Comparison of ENCODE assay signal across 1 cellular context in the genomic region with DNA sequence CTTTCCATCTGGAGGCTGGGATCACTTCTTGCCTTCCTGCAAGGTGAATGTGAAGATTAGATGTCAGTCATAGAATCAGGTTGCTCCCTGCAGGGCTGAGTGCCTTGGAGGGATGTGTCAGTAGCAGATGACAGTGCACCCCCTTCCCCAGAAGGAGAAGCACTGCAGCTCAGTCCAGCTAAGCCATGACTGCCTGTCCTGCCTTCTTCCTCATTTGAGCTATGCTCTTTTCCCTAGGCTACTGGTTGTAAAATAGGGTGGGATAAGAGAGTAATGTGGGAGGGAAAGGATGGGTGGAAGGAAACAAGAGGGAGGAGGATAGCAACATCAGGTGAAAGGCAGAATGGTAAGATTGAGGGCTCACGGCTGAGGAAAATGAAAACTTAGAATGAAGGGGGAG.
A peak's percentile ranks its signal among the peaks of the same experiment; 100 is the strongest.
TF ChIP-seq lines count a peak whose summit lies in the region.

No MANE protein-coding gene starts in this region.

TF ChIP-seq in K562, 482 proteins besides CTCF, POLR2A, EP300 and RAD21:
- TF ChIP-seq, protein P1, sequence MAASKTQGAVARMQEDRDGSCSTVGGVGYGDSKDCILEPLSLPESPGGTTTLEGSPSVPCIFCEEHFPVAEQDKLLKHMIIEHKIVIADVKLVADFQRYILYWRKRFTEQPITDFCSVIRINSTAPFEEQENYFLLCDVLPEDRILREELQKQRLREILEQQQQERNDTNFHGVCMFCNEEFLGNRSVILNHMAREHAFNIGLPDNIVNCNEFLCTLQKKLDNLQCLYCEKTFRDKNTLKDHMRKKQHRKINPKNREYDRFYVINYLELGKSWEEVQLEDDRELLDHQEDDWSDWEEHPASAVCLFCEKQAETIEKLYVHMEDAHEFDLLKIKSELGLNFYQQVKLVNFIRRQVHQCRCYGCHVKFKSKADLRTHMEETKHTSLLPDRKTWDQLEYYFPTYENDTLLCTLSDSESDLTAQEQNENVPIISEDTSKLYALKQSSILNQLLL (CRISPR knock-in tag; IDR thresholded peaks at IDR 0.05; ENCODE audit: borderline replicate concordance) = no peak
- TF ChIP-seq, protein P2, sequence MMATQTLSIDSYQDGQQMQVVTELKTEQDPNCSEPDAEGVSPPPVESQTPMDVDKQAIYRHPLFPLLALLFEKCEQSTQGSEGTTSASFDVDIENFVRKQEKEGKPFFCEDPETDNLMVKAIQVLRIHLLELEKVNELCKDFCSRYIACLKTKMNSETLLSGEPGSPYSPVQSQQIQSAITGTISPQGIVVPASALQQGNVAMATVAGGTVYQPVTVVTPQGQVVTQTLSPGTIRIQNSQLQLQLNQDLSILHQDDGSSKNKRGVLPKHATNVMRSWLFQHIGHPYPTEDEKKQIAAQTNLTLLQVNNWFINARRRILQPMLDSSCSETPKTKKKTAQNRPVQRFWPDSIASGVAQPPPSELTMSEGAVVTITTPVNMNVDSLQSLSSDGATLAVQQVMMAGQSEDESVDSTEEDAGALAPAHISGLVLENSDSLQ (IDR thresholded peaks at IDR 0.05) = peak; percentile 8; the same call in 1 of the 2 replicates
- TF ChIP-seq CBFA2T2 (conservative IDR thresholded peaks at IDR 0.05) (0 out of 2 replicates have a peak, but pooled peaks have one; percentile 8), CBFA2T3 (IDR thresholded peaks at IDR 0.05) (peak; percentile 28; the same call in 1 of the 2 replicates), TEAD1 (CRISPR knock-in tag; IDR thresholded peaks at IDR 0.05) (no peak)
- TF ChIP-seq, protein P3, sequence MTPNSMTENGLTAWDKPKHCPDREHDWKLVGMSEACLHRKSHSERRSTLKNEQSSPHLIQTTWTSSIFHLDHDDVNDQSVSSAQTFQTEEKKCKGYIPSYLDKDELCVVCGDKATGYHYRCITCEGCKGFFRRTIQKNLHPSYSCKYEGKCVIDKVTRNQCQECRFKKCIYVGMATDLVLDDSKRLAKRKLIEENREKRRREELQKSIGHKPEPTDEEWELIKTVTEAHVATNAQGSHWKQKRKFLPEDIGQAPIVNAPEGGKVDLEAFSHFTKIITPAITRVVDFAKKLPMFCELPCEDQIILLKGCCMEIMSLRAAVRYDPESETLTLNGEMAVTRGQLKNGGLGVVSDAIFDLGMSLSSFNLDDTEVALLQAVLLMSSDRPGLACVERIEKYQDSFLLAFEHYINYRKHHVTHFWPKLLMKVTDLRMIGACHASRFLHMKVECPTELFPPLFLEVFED (CRISPR knock-in tag; conservative IDR thresholded peaks at IDR 0.05) = no peak
